In genomic region chr10:79910344-79910743, GRCh38 we compare ENCODE assay signal across 32 cellular contexts. TPM values are rescaled to one million over a fixed set of nuclear protein-coding genes. Genes with fewer than 3 reads are reported as not detected.
A peak's percentile ranks its signal among the peaks of the same experiment; 100 is the strongest.
DNase-seq lines count a peak whose midpoint lies in the region; ATAC-seq and TF ChIP-seq lines count a peak whose summit lies in the region.
"Had no signal": no experiment of that assay in that cellular context is flagged by ENCODE, and none has a peak within 500 bp of the region (broad histone marks: within the 10 kb centered on the region; RNA-seq: fewer than 3 reads in every experiment).

No MANE protein-coding gene starts in this region.

- no peaks in the 10 kb centered on the region for H3K36me3 ChIP-seq in MM.1S (replicated peaks; ENCODE audit: insufficient read depth, low read length)
- H3K36me3 ChIP-seq in right atrium auricular region = no peaks in the 10 kb centered on the region
- no peaks in the 10 kb centered on the region for H3K36me3 ChIP-seq in gastroesophageal sphincter
- H3K36me3 ChIP-seq: BLaER1 treated with 17β-estradiol and CSF1 and Interleukin-3, amounts not matched to agents 10 nM and 100 nM; thoracic aorta; uterus had no signal

- no peaks in the 10 kb centered on the region for H3K9me3 ChIP-seq in MM.1S (replicated peaks; ENCODE audit: insufficient read depth, low read length)
- H3K9me3 ChIP-seq in right atrium auricular region = no peaks in the 10 kb centered on the region
- no peaks in the 10 kb centered on the region for H3K9me3 ChIP-seq in gastroesophageal sphincter
- H3K9me3 ChIP-seq in CD4-positive, alpha-beta T cell (ENCODE audit: control insufficient read depth, low read length) = no peaks in the 10 kb centered on the region
- H3K9me3 ChIP-seq: psoas muscle, SK-N-SH, thoracic aorta, uterus had no signal

- no peak overlapping the region for H3K27ac Mint-ChIP-seq in CD4-positive, alpha-beta T cell
- no peak overlapping the region for H3K27ac Mint-ChIP-seq in activated T-cell treated with anti-CD3 and anti-CD28 coated beads, Interleukin-2, amount 50 U/mL, for 72 hours
- H3K27ac Mint-ChIP-seq: activated CD8-positive, alpha-beta T cell treated with anti-CD3 and anti-CD28 coated beads, Interleukin-2, amount 10 ng/mL, durations not matched to agents 7 days and 5 days; activated naive CD8-positive, alpha-beta T cell; effector memory CD8-positive, alpha-beta T cell; H9; T-helper 1 cell treated with Interleukin-12 subunit alpha and Interleukin-12 subunit beta and Interleukin-4 antibody, amounts not matched to agents 30 μg/mL and 1 μg/mL, for 36 hours had no signal

- H4K20me1 ChIP-seq in MM.1S (ENCODE audit: insufficient read depth, low read length) = no peaks in the 10 kb centered on the region
- H4K20me1 ChIP-seq: BLaER1 treated with 17β-estradiol and CSF1 and Interleukin-3, amounts not matched to agents 10 nM and 100 nM had no signal

- H3F3A ChIP-seq in MM.1S (ENCODE audit: insufficient read depth, low read length) = peaks cover 13% of the 10 kb centered on the region

- DNase-seq in MM.1S = peak; percentile 93
- no peak for DNase-seq in right atrium auricular region (ENCODE audit: low spot score)
- DNase-seq in CD4-positive, alpha-beta T cell = no peak
- no peak for DNase-seq in activated T-cell treated with anti-CD3 and anti-CD28 coated beads, Interleukin-2, amount 50 U/mL, for 72 hours
- DNase-seq: activated CD8-positive, alpha-beta T cell treated with anti-CD3 and anti-CD28 coated beads, Interleukin-2, amount 10 ng/mL, durations not matched to agents 7 days and 5 days; activated effector memory CD4-positive, alpha-beta T cell treated with Interleukin-2 at 50 U/mL for 16 hours; activated T-cell treated with anti-CD3 and anti-CD28 coated beads for 4 hours; aorta; COR-L47; DMS79; effector memory CD8-positive, alpha-beta T cell; H9; mesendoderm; NCI-H1436; NCI-H2107; NCI-H774; psoas muscle; SK-N-SH; stimulated activated naive CD4-positive, alpha-beta T cell; uterus had no signal

- H3K4me2 ChIP-seq in MM.1S (ENCODE audit: low read depth, low read length) = peak overlapping the region; percentile 71
- H3K4me2 ChIP-seq: BLaER1 treated with 17β-estradiol and CSF1 and Interleukin-3, amounts not matched to agents 10 nM and 100 nM; SK-N-SH had no signal

- no peaks in the 10 kb centered on the region for H3K9me2 ChIP-seq in MM.1S (replicated peaks; ENCODE audit: insufficient read depth, low read length)
- H3K9me2 ChIP-seq: SK-N-SH had no signal

- peak overlapping the region; percentile 77; the same call in 1 of the 2 replicates for H3K27ac ChIP-seq in MM.1S (ENCODE audit: low read length)
- peak overlapping the region; percentile 52 to 55 for H3K27ac ChIP-seq in right atrium auricular region
- no peak overlapping the region for H3K27ac ChIP-seq in gastroesophageal sphincter
- H3K27ac ChIP-seq in CD4-positive, alpha-beta T cell (ENCODE audit: low read depth, low read length) = no peak overlapping the region
- H3K27ac ChIP-seq: BLaER1 treated with 17β-estradiol and CSF1 and Interleukin-3, amounts not matched to agents 10 nM and 100 nM; cardiac muscle cell; psoas muscle; thoracic aorta; uterus had no signal

- peaks cover 4% of the 10 kb centered on the region for H3K4me1 Mint-ChIP-seq in CD4-positive, alpha-beta T cell (ENCODE audit: low read depth)
- peaks cover 5% of the 10 kb centered on the region for H3K4me1 Mint-ChIP-seq in activated T-cell treated with anti-CD3 and anti-CD28 coated beads, Interleukin-2, amount 50 U/mL, for 72 hours (ENCODE audit: low read depth)

- no peak overlapping the region for H3K4me3 Mint-ChIP-seq in CD4-positive, alpha-beta T cell
- H3K4me3 Mint-ChIP-seq in activated T-cell treated with anti-CD3 and anti-CD28 coated beads, Interleukin-2, amount 50 U/mL, for 72 hours = no peak overlapping the region
- H3K4me3 Mint-ChIP-seq: activated CD8-positive, alpha-beta T cell treated with anti-CD3 and anti-CD28 coated beads, Interleukin-2, amount 10 ng/mL, durations not matched to agents 7 days and 5 days; activated naive CD8-positive, alpha-beta T cell; effector memory CD8-positive, alpha-beta T cell; H9; T-helper 1 cell treated with Interleukin-12 subunit alpha and Interleukin-12 subunit beta and Interleukin-4 antibody, amounts not matched to agents 30 μg/mL and 1 μg/mL, for 36 hours had no signal

- H3K4me1 ChIP-seq in MM.1S (ENCODE audit: low read length) = peaks cover 23% of the 10 kb centered on the region
- peaks cover 0 to 8% of the 10 kb centered on the region in 2 donors for H3K4me1 ChIP-seq in right atrium auricular region
- peaks cover 0 to 3% (median 0%) of the 10 kb centered on the region in 3 donors for H3K4me1 ChIP-seq in gastroesophageal sphincter
- H3K4me1 ChIP-seq: BLaER1 treated with 17β-estradiol and CSF1 and Interleukin-3, amounts not matched to agents 10 nM and 100 nM; uterus had no signal

- H3K4me3 ChIP-seq in MM.1S (ENCODE audit: low read length) (peak overlapping the region; percentile 51), right atrium auricular region (peak overlapping the region in 1 of 2 donors; percentile 15), gastroesophageal sphincter (peak overlapping the region in 1 of 2 donors; percentile 3)
- H3K4me3 ChIP-seq: BLaER1 treated with 17β-estradiol and CSF1 and Interleukin-3, amounts not matched to agents 10 nM and 100 nM; cardiac muscle cell; coronary artery; psoas muscle; thoracic aorta; uterus had no signal

- ATAC-seq in GM18502 (IDR thresholded peaks at IDR 0.05; ENCODE audit: poor library complexity, unreplicated experiment) = peak; percentile 74
- peak; percentile 51 for ATAC-seq in GM21619 (IDR thresholded peaks at IDR 0.05; ENCODE audit: unreplicated experiment)
- no peak for ATAC-seq in gastroesophageal sphincter
- ATAC-seq in CD4-positive, alpha-beta T cell (ENCODE audit: poor library complexity) = no peak
- no peak for ATAC-seq in GM19397 (IDR thresholded peaks at IDR 0.05; ENCODE audit: unreplicated experiment)
- no peak for ATAC-seq in activated T-cell treated with anti-CD3 and anti-CD28 coated beads, Interleukin-2, amount 50 U/mL, for 72 hours (replicated peaks in 1 of 2)
- ATAC-seq: activated CD8-positive, alpha-beta T cell treated with anti-CD3 and anti-CD28 coated beads, Interleukin-2, amount 10 ng/mL, durations not matched to agents 7 days and 5 days; effector memory CD8-positive, alpha-beta T cell; esophagus mucosa; psoas muscle had no signal

- TF ChIP-seq POLR2A in gastroesophageal sphincter (IDR thresholded peaks at IDR 0.05) = no peak

- CTCF ChIA-PET in CD4-positive, alpha-beta T cell (lab: Charles Lee) = no interaction called here

- no peaks in the 10 kb centered on the region for H3K36me3 Mint-ChIP-seq in CD4-positive, alpha-beta T cell (ENCODE audit: low read depth)
- no peaks in the 10 kb centered on the region for H3K36me3 Mint-ChIP-seq in activated T-cell treated with anti-CD3 and anti-CD28 coated beads, Interleukin-2, amount 50 U/mL, for 72 hours (ENCODE audit: insufficient read depth in 2 of 2)
- H3K36me3 Mint-ChIP-seq: activated naive CD8-positive, alpha-beta T cell had no signal

- intact Hi-C loops in CD4-positive, alpha-beta T cell (cut with DNase I, micrococcal nuclease) = no loop called here

- POLR2A ChIA-PET in CD4-positive, alpha-beta T cell (lab: Charles Lee) = no interaction called here

- peaks cover 28% of the 10 kb centered on the region for H3K79me2 ChIP-seq in MM.1S (ENCODE audit: low read length)

- WGBS in gastroesophageal sphincter (ENCODE audit: low coverage in 1 of 2), 2 donors = 58 to 62% methylated on average over 3 of the region's 3 CpGs

- TF ChIP-seq CTCF in MM.1S (IDR thresholded peaks at IDR 0.05; ENCODE audit: low read length) (no peak), right atrium auricular region (IDR thresholded peaks at IDR 0.05) (no peak), gastroesophageal sphincter (IDR thresholded peaks at IDR 0.05) (no peak)
- no peak for TF ChIP-seq CTCF in CD4-positive, alpha-beta T cell (IDR thresholded peaks at IDR 0.05)

- no peak for TF ChIP-seq EP300 in gastroesophageal sphincter (IDR thresholded peaks at IDR 0.05)

- H3K9me3 Mint-ChIP-seq in CD4-positive, alpha-beta T cell = no peaks in the 10 kb centered on the region
- H3K9me3 Mint-ChIP-seq in activated T-cell treated with anti-CD3 and anti-CD28 coated beads, Interleukin-2, amount 50 U/mL, for 72 hours = no peaks in the 10 kb centered on the region
- H3K9me3 Mint-ChIP-seq: effector memory CD8-positive, alpha-beta T cell; H9; T-helper 1 cell treated with Interleukin-12 subunit alpha and Interleukin-12 subunit beta and Interleukin-4 antibody, amounts not matched to agents 30 μg/mL and 1 μg/mL, for 36 hours had no signal

- no peaks in the 10 kb centered on the region for H3K27me3 ChIP-seq in MM.1S (replicated peaks; ENCODE audit: insufficient read depth, low read length)
- H3K27me3 ChIP-seq in right atrium auricular region = no peaks in the 10 kb centered on the region
- H3K27me3 ChIP-seq in gastroesophageal sphincter = no peaks in the 10 kb centered on the region
- H3K27me3 ChIP-seq in CD4-positive, alpha-beta T cell (ENCODE audit: control insufficient read depth, insufficient read depth, low read length) = peaks cover 7% of the 10 kb centered on the region
- H3K27me3 ChIP-seq: cardiac muscle cell, uterus had no signal

- peaks cover 43% of the 10 kb centered on the region for H3K27me3 Mint-ChIP-seq in CD4-positive, alpha-beta T cell
- H3K27me3 Mint-ChIP-seq in activated T-cell treated with anti-CD3 and anti-CD28 coated beads, Interleukin-2, amount 50 U/mL, for 72 hours (ENCODE audit: low read depth) = peaks cover 24% of the 10 kb centered on the region

- peak overlapping the region; percentile 59 for H3K9ac ChIP-seq in MM.1S (ENCODE audit: low read length)
- H3K9ac ChIP-seq: BLaER1 treated with 17β-estradiol and CSF1 and Interleukin-3, amounts not matched to agents 10 nM and 100 nM; SK-N-SH had no signal

- H2AFZ ChIP-seq in MM.1S (ENCODE audit: low read length) = peak overlapping the region; percentile 44; the same call in 1 of the 2 replicates

RNA-seq across cellular contexts. Expression of gene SFTPD, which starts 38.6 kb away (rescaled TPM):
- total RNA-seq in right atrium auricular region (1 to 10 TPM in 1 of 2 donors, under 1 TPM in 1; 0.74 to 2.1 TPM), gastroesophageal sphincter (1 to 10 TPM in 3 of 4 donors, not detected in 1; 1.7 to 2.7 (median 2.2) TPM)
- total RNA-seq in CD4-positive, alpha-beta T cell = not detected
- not detected for total RNA-seq in activated T-cell treated with anti-CD3 and anti-CD28 coated beads, Interleukin-2, amount 50 U/mL, for 72 hours
- total RNA-seq: activated CD8-positive, alpha-beta T cell treated with anti-CD3 and anti-CD28 coated beads, Interleukin-2, amount 10 ng/mL, durations not matched to agents 7 days and 5 days; myocyte had no signal

Comparison
In these comparisons a context has a peak if more than half of its experiments do, and no peak if none do; other contexts are left out.
1. ATAC-seq: peak in GM18502 (single experiment) and GM21619 (single experiment); none in gastroesophageal sphincter (single experiment), CD4-positive, alpha-beta T cell (single experiment), GM19397 (single experiment) and activated T-cell treated with anti-CD3 and anti-CD28 coated beads, Interleukin-2, amount 50 U/mL, for 72 hours (0 of 2).
2. H3K27ac ChIP-seq: peak in MM.1S (single experiment) and right atrium auricular region (2 of 2); none in gastroesophageal sphincter (0 of 4) and CD4-positive, alpha-beta T cell (single experiment).